ENCODE assay signal across 8 cellular contexts in the genomic region with DNA sequence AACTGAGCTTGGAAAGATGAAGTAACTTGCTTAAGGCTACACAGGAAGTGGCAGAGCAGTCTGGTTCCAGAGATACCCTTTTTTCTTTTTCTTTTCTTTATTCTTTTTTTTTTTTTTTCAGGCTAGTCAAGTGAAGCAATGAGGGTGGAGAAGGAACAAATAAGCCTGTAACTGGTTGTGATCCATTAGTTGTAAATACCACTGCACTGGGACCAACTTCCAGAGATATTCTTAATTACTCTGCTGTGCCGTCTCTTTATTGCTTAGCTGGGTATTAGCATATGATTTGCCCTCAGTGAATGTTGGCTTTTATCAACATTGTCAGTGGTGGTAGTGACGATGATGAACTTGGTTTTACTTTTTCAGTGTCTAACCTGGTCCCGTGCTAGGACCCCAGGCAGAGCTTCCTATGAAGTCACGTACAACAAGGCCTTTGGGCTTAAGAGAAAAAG. TPM values are rescaled to one million over a fixed set of nuclear protein-coding genes. Genes with fewer than 3 reads are reported as not detected.
DNase-seq lines count a peak whose midpoint lies in the region; ATAC-seq and TF ChIP-seq lines count a peak whose summit lies in the region.

No MANE protein-coding gene starts in this region.

- H3K27me3 Mint-ChIP-seq in activated naive CD8-positive, alpha-beta T cell = no peaks in the 10 kb centered on the region
- no peaks in the 10 kb centered on the region for H3K27me3 Mint-ChIP-seq in naive B cell

- H3K79me2 ChIP-seq in KMS-11 (ENCODE audit: insufficient read depth, low read depth) = peaks cover 39% of the 10 kb centered on the region; the same call in 1 of the 2 replicates

- H4K20me1 ChIP-seq in BLaER1 treated with 17β-estradiol and CSF1 and Interleukin-3, amounts not matched to agents 10 nM and 100 nM = peaks cover 0 to 32% (median 0%) of the 10 kb centered on the region in 11 experiments; a peak in 3 of 22 replicates
- H4K20me1 ChIP-seq in KMS-11 (ENCODE audit: insufficient read depth) = no peaks in the 10 kb centered on the region; the same call in 1 of the 2 replicates

- no peaks in the 10 kb centered on the region for H3K27me3 ChIP-seq in BLaER1 treated with 17β-estradiol and CSF1 and Interleukin-3, amounts not matched to agents 10 nM and 100 nM
- no peaks in the 10 kb centered on the region for H3K27me3 ChIP-seq in KMS-11 (ENCODE audit: insufficient read depth, low read depth)

- peak overlapping the region; percentile 76 for H3K4me3 Mint-ChIP-seq in activated naive CD8-positive, alpha-beta T cell
- peak overlapping the region; percentile 52 to 81 (median 76) for H3K4me3 Mint-ChIP-seq in naive B cell

- peaks cover 0 to 25% (median 17%) of the 10 kb centered on the region in 11 experiments; a peak in 19 of 22 replicates for H3K9me3 ChIP-seq in BLaER1 treated with 17β-estradiol and CSF1 and Interleukin-3, amounts not matched to agents 10 nM and 100 nM (replicated peaks in 1 of 11)

- ATAC-seq in naive B cell (ENCODE audit: low read depth in 2 of 2) (peak; percentile 9 to 36), GM18511 (IDR thresholded peaks at IDR 0.05; ENCODE audit: unreplicated experiment) (no peak)

- in situ Hi-C loops in GM13977 (cut with MboI; ENCODE audit: low pct_unique_long_range_greater_than_20kb, low sequenced_read_pairs, unreplicated experiment) = no loop called here

- no peaks in the 10 kb centered on the region for H3K9me3 Mint-ChIP-seq in activated naive CD8-positive, alpha-beta T cell (ENCODE audit: low read depth)
- H3K9me3 Mint-ChIP-seq in naive B cell = no peaks in the 10 kb centered on the region

- H3K4me1 Mint-ChIP-seq in activated naive CD8-positive, alpha-beta T cell (ENCODE audit: low read depth) = peaks cover 81% of the 10 kb centered on the region
- H3K4me1 Mint-ChIP-seq in naive B cell = peaks cover 47 to 84% (median 52%) of the 10 kb centered on the region in 3 donors

- peak overlapping the region; percentile 20 to 94 (median 91); a peak in 21 of 22 replicates for H3K27ac ChIP-seq in BLaER1 treated with 17β-estradiol and CSF1 and Interleukin-3, amounts not matched to agents 10 nM and 100 nM
- peak overlapping the region; percentile 4 for H3K27ac ChIP-seq in KMS-11

- peak overlapping the region in 4 of 10 experiments; percentile 8 to 39 (median 18); a peak in 2 of 20 replicates for H3K4me3 ChIP-seq in BLaER1 treated with 17β-estradiol and CSF1 and Interleukin-3, amounts not matched to agents 10 nM and 100 nM
- no peak overlapping the region for H3K4me3 ChIP-seq in KMS-11 (IDR thresholded peaks at IDR 0.05; ENCODE audit: insufficient read depth, low read depth, low read length)

- H3K27ac Mint-ChIP-seq in activated naive CD8-positive, alpha-beta T cell = peak overlapping the region; percentile 94
- peak overlapping the region; percentile 69 to 98 (median 92) for H3K27ac Mint-ChIP-seq in naive B cell

- no peak overlapping the region for H2AFZ ChIP-seq in KMS-11 (ENCODE audit: low read depth)

- DNase-seq in naive B cell (peak; percentile 14), ecto neural progenitor cell (ENCODE audit: low spot score) (no peak), GM13977 (ENCODE audit: low spot score) (no peak)
- no peak for DNase-seq in effector CD8-positive, alpha-beta T cell (lab: John Stamatoyannopoulos, UW)

- peaks cover 7% of the 10 kb centered on the region for H3K36me3 Mint-ChIP-seq in activated naive CD8-positive, alpha-beta T cell
- H3K36me3 Mint-ChIP-seq in naive B cell = no peaks in the 10 kb centered on the region

- TF ChIP-seq CTCF in KMS-11 (conservative IDR thresholded peaks at IDR 0.05; ENCODE audit: low read depth, low read length) (no peak), GM13977 (IDR thresholded peaks at IDR 0.05; ENCODE audit: extremely low read depth, insufficient read depth, missing control alignments) (no peak)

- peaks cover 43 to 60% (median 50%) of the 10 kb centered on the region in 10 experiments for H3K4me1 ChIP-seq in BLaER1 treated with 17β-estradiol and CSF1 and Interleukin-3, amounts not matched to agents 10 nM and 100 nM
- H3K4me1 ChIP-seq in KMS-11 (ENCODE audit: low read depth, poor library complexity, severe bottlenecking) = peaks cover 69% of the 10 kb centered on the region

- H3K9ac ChIP-seq in BLaER1 treated with 17β-estradiol and CSF1 and Interleukin-3, amounts not matched to agents 10 nM and 100 nM = peak overlapping the region in 10 of 11 experiments; percentile 53 to 81 (median 75); a peak in 19 of 22 replicates
- no peak overlapping the region for H3K9ac ChIP-seq in KMS-11

- peak overlapping the region; percentile 70 to 98 (median 81) for H3K4me2 ChIP-seq in BLaER1 treated with 17β-estradiol and CSF1 and Interleukin-3, amounts not matched to agents 10 nM and 100 nM
- peak overlapping the region; percentile 13; the same call in 1 of the 2 replicates for H3K4me2 ChIP-seq in KMS-11

- H3K36me3 ChIP-seq in BLaER1 treated with 17β-estradiol and CSF1 and Interleukin-3, amounts not matched to agents 10 nM and 100 nM = peaks cover 2 to 34% (median 28%) of the 10 kb centered on the region in 11 experiments; a peak in 20 of 22 replicates
- no peaks in the 10 kb centered on the region for H3K36me3 ChIP-seq in KMS-11 (ENCODE audit: insufficient read depth)

RNA-seq across cellular contexts. Expression of a gene that starts 26.7 kb away (rescaled TPM):
- polyA plus RNA-seq in naive B cell (ENCODE audit: low read depth in 6 of 6) = 10 to 100 TPM; 17.3 to 50.9 (median 44.3) TPM
